Comparison of ENCODE assay signal across 22 cellular contexts in the genomic region with DNA sequence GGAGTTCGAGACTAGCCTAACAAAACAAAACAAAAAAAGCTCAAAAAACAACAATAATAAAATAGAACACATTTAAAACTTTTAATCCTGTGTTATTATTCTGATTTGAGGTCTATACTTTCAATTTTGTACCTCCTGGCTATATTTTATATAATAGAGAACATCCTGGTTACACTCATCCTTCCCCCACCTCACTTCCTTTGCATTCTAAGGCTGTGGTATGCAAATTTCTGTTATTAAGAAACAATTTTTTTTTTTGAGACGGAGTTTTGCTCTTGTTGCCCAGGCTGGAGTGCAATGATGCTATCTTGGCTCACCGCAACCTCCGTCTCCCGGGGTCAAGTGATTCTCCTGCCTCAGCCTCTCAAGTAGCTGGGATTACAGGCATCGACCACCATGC.
"Had no signal": no experiment of that assay in that cellular context is flagged by ENCODE, and none has a peak within 500 bp of the region (broad histone marks: within the 10 kb centered on the region; RNA-seq: fewer than 3 reads in every experiment).

No MANE protein-coding gene starts in this region.

- H3K27me3 ChIP-seq: gastrocnemius medialis, ovary, testis had no signal

- H3K27me3 Mint-ChIP-seq: progenitor cell of endocrine pancreas had no signal

- H3K4me3 Mint-ChIP-seq: activated CD8-positive, alpha-beta T cell treated with anti-CD3 and anti-CD28 coated beads for 36 hours; activated naive CD4-positive, alpha-beta T cell treated with anti-CD3 and anti-CD28 coated beads, Interleukin-2, amount 10 ng/mL, durations not matched to agents 7 days and 5 days; natural killer cell treated with Interleukin-12 subunit alpha and Interleukin-12 subunit beta and Interleukin-15 and Interleukin-18, amount 100 ng/mL, for 72 hours had no signal

- H3K27ac ChIP-seq: gastrocnemius medialis, ovary, right lobe of liver, testis, transverse colon, VCaP had no signal

- ATAC-seq: activated CD8-positive, alpha-beta T cell treated with anti-CD3 and anti-CD28 coated beads for 36 hours; gastrocnemius medialis; left cardiac atrium; left ventricle myocardium superior; mucosa of descending colon; natural killer cell treated with Interleukin-12 subunit alpha and Interleukin-12 subunit beta and Interleukin-15 and Interleukin-18, amount 100 ng/mL, for 72 hours; right lobe of liver; stimulated activated naive CD8-positive, alpha-beta T cell treated with anti-CD3 and anti-CD28 coated beads, Interleukin-15, Interleukin-2, amounts not matched to agents 100 U/mL and 50 U/mL, for 24 hours had no signal

- H3K36me3 ChIP-seq: ovary had no signal

- DNase-seq: activated CD4-positive, alpha-beta T cell treated with anti-CD3 and anti-CD28 coated beads for 48 hours; activated CD8-positive, alpha-beta T cell treated with anti-CD3 and anti-CD28 coated beads for 36 hours; activated gamma-delta T cell; activated naive CD4-positive, alpha-beta T cell treated with anti-CD3 and anti-CD28 coated beads, Interleukin-2, amount 10 ng/mL, durations not matched to agents 7 days and 5 days; activated T-cell treated with anti-CD3 and anti-CD28 coated beads, Interleukin-2, amount 50 U/mL, for 48 hours; amygdala; effector CD8-positive, alpha-beta T cell; gastrocnemius medialis; glutamatergic neuron; left cardiac atrium; left ventricle myocardium superior; mucosa of descending colon; ovary; right lobe of liver; stimulated activated CD4-positive, alpha-beta T cell treated with anti-CD3 and anti-CD28 coated beads, Interleukin-2, amount 100 ng/mL, for 48 hours; stimulated activated naive CD8-positive, alpha-beta T cell treated with anti-CD3 and anti-CD28 coated beads, Interleukin-15, Interleukin-2, amounts not matched to agents 100 U/mL and 50 U/mL, for 24 hours; T-helper 9 cell; testis; transverse colon had no signal

- H3K4me3 ChIP-seq: gastrocnemius medialis, mucosa of descending colon, ovary, right lobe of liver, testis, transverse colon had no signal

- H3K27ac Mint-ChIP-seq: activated CD8-positive, alpha-beta T cell treated with anti-CD3 and anti-CD28 coated beads for 36 hours; activated naive CD4-positive, alpha-beta T cell treated with anti-CD3 and anti-CD28 coated beads, Interleukin-2, amount 10 ng/mL, durations not matched to agents 7 days and 5 days; natural killer cell treated with Interleukin-12 subunit alpha and Interleukin-12 subunit beta and Interleukin-15 and Interleukin-18, amount 100 ng/mL, for 72 hours; progenitor cell of endocrine pancreas had no signal

- H3K9me3 ChIP-seq: gastrocnemius medialis, mucosa of descending colon, ovary, right lobe of liver, testis, transverse colon had no signal

- H3K9me3 Mint-ChIP-seq: activated naive CD4-positive, alpha-beta T cell treated with anti-CD3 and anti-CD28 coated beads, Interleukin-2, amount 10 ng/mL, durations not matched to agents 7 days and 5 days; natural killer cell treated with Interleukin-12 subunit alpha and Interleukin-12 subunit beta and Interleukin-15 and Interleukin-18, amount 100 ng/mL, for 72 hours had no signal
